In the genomic region with DNA sequence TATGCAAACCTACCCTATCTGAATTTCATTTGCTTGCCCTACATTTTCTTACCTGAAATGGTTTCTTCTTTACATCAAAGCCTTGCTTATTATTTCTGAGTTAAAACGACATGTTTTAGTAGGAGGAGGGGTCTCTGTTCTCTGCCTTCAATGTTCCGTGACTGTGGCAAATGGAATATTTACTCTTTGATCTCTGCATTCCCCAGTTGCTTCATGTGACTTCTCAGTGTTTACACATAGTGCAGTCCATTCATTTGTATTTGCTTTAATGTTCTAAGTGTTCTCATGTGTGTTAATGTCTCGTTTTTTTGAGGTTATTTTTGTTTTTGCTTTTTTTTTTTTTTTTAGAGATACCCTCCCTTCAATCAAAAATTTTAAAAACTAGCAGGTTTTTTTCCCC, we compare ENCODE assay signal across 1 cellular context.
TF ChIP-seq lines count a peak whose summit lies in the region.

No MANE protein-coding gene starts in this region.

TF ChIP-seq in HepG2, 621 proteins besides CTCF, POLR2A, EP300 and RAD21 (continued from another document and continues in another):
- TF ChIP-seq, protein P1, sequence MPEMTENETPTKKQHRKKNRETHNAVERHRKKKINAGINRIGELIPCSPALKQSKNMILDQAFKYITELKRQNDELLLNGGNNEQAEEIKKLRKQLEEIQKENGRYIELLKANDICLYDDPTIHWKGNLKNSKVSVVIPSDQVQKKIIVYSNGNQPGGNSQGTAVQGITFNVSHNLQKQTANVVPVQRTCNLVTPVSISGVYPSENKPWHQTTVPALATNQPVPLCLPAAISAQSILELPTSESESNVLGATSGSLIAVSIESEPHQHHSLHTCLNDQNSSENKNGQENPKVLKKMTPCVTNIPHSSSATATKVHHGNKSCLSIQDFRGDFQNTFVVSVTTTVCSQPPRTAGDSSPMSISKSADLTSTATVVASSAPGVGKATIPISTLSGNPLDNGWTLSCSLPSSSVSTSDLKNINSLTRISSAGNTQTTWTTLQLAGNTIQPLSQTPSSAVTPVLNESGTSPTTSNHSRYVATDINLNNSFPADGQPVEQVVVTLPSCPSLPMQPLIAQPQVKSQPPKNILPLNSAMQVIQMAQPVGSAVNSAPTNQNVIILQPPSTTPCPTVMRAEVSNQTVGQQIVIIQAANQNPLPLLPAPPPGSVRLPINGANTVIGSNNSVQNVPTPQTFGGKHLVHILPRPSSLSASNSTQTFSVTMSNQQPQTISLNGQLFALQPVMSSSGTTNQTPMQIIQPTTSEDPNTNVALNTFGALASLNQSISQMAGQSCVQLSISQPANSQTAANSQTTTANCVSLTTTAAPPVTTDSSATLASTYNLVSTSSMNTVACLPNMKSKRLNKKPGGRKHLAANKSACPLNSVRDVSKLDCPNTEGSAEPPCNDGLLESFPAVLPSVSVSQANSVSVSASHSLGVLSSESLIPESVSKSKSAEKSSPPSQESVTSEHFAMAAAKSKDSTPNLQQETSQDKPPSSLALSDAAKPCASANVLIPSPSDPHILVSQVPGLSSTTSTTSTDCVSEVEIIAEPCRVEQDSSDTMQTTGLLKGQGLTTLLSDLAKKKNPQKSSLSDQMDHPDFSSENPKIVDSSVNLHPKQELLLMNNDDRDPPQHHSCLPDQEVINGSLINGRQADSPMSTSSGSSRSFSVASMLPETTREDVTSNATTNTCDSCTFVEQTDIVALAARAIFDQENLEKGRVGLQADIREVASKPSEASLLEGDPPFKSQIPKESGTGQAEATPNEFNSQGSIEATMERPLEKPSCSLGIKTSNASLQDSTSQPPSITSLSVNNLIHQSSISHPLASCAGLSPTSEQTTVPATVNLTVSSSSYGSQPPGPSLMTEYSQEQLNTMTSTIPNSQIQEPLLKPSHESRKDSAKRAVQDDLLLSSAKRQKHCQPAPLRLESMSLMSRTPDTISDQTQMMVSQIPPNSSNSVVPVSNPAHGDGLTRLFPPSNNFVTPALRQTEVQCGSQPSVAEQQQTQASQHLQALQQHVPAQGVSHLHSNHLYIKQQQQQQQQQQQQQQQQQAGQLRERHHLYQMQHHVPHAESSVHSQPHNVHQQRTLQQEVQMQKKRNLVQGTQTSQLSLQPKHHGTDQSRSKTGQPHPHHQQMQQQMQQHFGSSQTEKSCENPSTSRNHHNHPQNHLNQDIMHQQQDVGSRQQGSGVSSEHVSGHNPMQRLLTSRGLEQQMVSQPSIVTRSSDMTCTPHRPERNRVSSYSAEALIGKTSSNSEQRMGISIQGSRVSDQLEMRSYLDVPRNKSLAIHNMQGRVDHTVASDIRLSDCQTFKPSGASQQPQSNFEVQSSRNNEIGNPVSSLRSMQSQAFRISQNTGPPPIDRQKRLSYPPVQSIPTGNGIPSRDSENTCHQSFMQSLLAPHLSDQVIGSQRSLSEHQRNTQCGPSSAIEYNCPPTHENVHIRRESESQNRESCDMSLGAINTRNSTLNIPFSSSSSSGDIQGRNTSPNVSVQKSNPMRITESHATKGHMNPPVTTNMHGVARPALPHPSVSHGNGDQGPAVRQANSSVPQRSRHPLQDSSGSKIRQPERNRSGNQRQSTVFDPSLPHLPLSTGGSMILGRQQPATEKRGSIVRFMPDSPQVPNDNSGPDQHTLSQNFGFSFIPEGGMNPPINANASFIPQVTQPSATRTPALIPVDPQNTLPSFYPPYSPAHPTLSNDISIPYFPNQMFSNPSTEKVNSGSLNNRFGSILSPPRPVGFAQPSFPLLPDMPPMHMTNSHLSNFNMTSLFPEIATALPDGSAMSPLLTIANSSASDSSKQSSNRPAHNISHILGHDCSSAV (CRISPR knock-in tag; IDR thresholded peaks at IDR 0.05; ENCODE audit: borderline replicate concordance), result no peak
- no peak for TF ChIP-seq ZNF775 (CRISPR knock-in tag; IDR thresholded peaks at IDR 0.05; ENCODE audit: borderline replicate concordance)
- no peak for TF ChIP-seq GABPB1 (CRISPR knock-in tag; IDR thresholded peaks at IDR 0.05)
- TF ChIP-seq ATF1 (CRISPR knock-in tag; IDR thresholded peaks at IDR 0.05), result peak; percentile 23; the same call in 1 of the 2 replicates
- TF ChIP-seq, protein P2, sequence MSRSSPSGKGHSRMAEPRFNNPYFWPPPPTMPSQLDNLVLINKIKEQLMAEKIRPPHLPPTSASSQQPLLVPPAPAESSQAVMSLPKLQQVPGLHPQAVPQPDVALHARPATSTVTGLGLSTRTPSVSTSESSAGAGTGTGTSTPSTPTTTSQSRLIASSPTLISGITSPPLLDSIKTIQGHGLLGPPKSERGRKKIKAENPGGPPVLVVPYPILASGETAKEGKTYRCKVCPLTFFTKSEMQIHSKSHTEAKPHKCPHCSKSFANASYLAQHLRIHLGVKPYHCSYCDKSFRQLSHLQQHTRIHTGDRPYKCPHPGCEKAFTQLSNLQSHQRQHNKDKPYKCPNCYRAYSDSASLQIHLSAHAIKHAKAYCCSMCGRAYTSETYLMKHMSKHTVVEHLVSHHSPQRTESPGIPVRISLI (CRISPR knock-in tag; IDR thresholded peaks at IDR 0.05; ENCODE audit: borderline replicate concordance), result peak; percentile 84
- TF ChIP-seq ZNF564 (CRISPR knock-in tag; IDR thresholded peaks at IDR 0.05), result no peak
- TF ChIP-seq RAD51 (IDR thresholded peaks at IDR 0.05; ENCODE audit: borderline replicate concordance), result peak; percentile 55; the same call in 1 of the 2 replicates
- TF ChIP-seq CHD2 (IDR thresholded peaks at IDR 0.05; ENCODE audit: low read depth, low read length), result no peak
- TF ChIP-seq ZEB1 (IDR thresholded peaks at IDR 0.05; ENCODE audit: insufficient replicate concordance, low read depth), result no peak
- TF ChIP-seq, protein P3, sequence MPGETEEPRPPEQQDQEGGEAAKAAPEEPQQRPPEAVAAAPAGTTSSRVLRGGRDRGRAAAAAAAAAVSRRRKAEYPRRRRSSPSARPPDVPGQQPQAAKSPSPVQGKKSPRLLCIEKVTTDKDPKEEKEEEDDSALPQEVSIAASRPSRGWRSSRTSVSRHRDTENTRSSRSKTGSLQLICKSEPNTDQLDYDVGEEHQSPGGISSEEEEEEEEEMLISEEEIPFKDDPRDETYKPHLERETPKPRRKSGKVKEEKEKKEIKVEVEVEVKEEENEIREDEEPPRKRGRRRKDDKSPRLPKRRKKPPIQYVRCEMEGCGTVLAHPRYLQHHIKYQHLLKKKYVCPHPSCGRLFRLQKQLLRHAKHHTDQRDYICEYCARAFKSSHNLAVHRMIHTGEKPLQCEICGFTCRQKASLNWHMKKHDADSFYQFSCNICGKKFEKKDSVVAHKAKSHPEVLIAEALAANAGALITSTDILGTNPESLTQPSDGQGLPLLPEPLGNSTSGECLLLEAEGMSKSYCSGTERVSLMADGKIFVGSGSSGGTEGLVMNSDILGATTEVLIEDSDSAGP (CRISPR knock-in tag; IDR thresholded peaks at IDR 0.05; ENCODE audit: borderline replicate concordance), result no peak
- TF ChIP-seq ZNF790 (CRISPR knock-in tag; IDR thresholded peaks at IDR 0.05; ENCODE audit: borderline replicate concordance), result no peak
- TF ChIP-seq, protein P4, sequence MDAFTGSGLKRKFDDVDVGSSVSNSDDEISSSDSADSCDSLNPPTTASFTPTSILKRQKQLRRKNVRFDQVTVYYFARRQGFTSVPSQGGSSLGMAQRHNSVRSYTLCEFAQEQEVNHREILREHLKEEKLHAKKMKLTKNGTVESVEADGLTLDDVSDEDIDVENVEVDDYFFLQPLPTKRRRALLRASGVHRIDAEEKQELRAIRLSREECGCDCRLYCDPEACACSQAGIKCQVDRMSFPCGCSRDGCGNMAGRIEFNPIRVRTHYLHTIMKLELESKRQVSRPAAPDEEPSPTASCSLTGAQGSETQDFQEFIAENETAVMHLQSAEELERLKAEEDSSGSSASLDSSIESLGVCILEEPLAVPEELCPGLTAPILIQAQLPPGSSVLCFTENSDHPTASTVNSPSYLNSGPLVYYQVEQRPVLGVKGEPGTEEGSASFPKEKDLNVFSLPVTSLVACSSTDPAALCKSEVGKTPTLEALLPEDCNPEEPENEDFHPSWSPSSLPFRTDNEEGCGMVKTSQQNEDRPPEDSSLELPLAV (CRISPR knock-in tag; conservative IDR thresholded peaks at IDR 0.05; ENCODE audit: low read depth), result no peak
- no peak for TF ChIP-seq SIN3A (IDR thresholded peaks at IDR 0.05; ENCODE audit: borderline replicate concordance, low read depth, low read length)
- TF ChIP-seq, protein P5, sequence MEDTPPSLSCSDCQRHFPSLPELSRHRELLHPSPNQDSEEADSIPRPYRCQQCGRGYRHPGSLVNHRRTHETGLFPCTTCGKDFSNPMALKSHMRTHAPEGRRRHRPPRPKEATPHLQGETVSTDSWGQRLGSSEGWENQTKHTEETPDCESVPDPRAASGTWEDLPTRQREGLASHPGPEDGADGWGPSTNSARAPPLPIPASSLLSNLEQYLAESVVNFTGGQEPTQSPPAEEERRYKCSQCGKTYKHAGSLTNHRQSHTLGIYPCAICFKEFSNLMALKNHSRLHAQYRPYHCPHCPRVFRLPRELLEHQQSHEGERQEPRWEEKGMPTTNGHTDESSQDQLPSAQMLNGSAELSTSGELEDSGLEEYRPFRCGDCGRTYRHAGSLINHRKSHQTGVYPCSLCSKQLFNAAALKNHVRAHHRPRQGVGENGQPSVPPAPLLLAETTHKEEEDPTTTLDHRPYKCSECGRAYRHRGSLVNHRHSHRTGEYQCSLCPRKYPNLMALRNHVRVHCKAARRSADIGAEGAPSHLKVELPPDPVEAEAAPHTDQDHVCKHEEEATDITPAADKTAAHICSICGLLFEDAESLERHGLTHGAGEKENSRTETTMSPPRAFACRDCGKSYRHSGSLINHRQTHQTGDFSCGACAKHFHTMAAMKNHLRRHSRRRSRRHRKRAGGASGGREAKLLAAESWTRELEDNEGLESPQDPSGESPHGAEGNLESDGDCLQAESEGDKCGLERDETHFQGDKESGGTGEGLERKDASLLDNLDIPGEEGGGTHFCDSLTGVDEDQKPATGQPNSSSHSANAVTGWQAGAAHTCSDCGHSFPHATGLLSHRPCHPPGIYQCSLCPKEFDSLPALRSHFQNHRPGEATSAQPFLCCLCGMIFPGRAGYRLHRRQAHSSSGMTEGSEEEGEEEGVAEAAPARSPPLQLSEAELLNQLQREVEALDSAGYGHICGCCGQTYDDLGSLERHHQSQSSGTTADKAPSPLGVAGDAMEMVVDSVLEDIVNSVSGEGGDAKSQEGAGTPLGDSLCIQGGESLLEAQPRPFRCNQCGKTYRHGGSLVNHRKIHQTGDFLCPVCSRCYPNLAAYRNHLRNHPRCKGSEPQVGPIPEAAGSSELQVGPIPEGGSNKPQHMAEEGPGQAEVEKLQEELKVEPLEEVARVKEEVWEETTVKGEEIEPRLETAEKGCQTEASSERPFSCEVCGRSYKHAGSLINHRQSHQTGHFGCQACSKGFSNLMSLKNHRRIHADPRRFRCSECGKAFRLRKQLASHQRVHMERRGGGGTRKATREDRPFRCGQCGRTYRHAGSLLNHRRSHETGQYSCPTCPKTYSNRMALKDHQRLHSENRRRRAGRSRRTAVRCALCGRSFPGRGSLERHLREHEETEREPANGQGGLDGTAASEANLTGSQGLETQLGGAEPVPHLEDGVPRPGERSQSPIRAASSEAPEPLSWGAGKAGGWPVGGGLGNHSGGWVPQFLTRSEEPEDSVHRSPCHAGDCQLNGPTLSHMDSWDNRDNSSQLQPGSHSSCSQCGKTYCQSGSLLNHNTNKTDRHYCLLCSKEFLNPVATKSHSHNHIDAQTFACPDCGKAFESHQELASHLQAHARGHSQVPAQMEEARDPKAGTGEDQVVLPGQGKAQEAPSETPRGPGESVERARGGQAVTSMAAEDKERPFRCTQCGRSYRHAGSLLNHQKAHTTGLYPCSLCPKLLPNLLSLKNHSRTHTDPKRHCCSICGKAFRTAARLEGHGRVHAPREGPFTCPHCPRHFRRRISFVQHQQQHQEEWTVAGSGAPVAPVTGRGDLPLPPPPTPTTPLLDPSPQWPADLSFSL (CRISPR knock-in tag; IDR thresholded peaks at IDR 0.05), result no peak
- TF ChIP-seq SIN3B (IDR thresholded peaks at IDR 0.05; ENCODE audit: low read length), result no peak
- TF ChIP-seq, protein P6, sequence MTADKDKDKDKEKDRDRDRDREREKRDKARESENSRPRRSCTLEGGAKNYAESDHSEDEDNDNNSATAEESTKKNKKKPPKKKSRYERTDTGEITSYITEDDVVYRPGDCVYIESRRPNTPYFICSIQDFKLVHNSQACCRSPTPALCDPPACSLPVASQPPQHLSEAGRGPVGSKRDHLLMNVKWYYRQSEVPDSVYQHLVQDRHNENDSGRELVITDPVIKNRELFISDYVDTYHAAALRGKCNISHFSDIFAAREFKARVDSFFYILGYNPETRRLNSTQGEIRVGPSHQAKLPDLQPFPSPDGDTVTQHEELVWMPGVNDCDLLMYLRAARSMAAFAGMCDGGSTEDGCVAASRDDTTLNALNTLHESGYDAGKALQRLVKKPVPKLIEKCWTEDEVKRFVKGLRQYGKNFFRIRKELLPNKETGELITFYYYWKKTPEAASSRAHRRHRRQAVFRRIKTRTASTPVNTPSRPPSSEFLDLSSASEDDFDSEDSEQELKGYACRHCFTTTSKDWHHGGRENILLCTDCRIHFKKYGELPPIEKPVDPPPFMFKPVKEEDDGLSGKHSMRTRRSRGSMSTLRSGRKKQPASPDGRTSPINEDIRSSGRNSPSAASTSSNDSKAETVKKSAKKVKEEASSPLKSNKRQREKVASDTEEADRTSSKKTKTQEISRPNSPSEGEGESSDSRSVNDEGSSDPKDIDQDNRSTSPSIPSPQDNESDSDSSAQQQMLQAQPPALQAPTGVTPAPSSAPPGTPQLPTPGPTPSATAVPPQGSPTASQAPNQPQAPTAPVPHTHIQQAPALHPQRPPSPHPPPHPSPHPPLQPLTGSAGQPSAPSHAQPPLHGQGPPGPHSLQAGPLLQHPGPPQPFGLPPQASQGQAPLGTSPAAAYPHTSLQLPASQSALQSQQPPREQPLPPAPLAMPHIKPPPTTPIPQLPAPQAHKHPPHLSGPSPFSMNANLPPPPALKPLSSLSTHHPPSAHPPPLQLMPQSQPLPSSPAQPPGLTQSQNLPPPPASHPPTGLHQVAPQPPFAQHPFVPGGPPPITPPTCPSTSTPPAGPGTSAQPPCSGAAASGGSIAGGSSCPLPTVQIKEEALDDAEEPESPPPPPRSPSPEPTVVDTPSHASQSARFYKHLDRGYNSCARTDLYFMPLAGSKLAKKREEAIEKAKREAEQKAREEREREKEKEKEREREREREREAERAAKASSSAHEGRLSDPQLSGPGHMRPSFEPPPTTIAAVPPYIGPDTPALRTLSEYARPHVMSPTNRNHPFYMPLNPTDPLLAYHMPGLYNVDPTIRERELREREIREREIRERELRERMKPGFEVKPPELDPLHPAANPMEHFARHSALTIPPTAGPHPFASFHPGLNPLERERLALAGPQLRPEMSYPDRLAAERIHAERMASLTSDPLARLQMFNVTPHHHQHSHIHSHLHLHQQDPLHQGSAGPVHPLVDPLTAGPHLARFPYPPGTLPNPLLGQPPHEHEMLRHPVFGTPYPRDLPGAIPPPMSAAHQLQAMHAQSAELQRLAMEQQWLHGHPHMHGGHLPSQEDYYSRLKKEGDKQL (CRISPR knock-in tag; IDR thresholded peaks at IDR 0.05; ENCODE audit: low read depth), result peak; percentile 71; the same call in 1 of the 2 replicates
